Comparison of ENCODE assay signal across 23 cellular contexts in genomic region chr1:207918016-207918415, GRCh38. TPM values are rescaled to one million over a fixed set of nuclear protein-coding genes. Genes with fewer than 3 reads are reported as not detected.
DNase-seq lines count a peak whose midpoint lies in the region; ATAC-seq, FAIRE-seq and TF ChIP-seq lines count a peak whose summit lies in the region.
"Had no signal": no experiment of that assay in that cellular context is flagged by ENCODE, and none has a peak within 500 bp of the region (broad histone marks: within the 10 kb centered on the region; RNA-seq: fewer than 3 reads in every experiment).

No MANE protein-coding gene starts in this region.

- peak overlapping the region; percentile 88 for H3K27ac ChIP-seq in BLaER1
- H3K27ac ChIP-seq in WERI-Rb-1 = peak overlapping the region; percentile 65
- H3K27ac ChIP-seq in kidney (ENCODE audit: low read depth in 2 of 2, low read length in 2 of 2) = peak overlapping the region; percentile 51 to 56
- H3K27ac ChIP-seq in gastrocnemius medialis = peak overlapping the region; percentile 26 to 63 (median 56)

- FAIRE-seq in kidney (lab: Jason Lieb, UNC) = no peak
- FAIRE-seq: frontal cortex, H1 had no signal

- intact Hi-C loops in kidney (cut with DNase I) = no loop called here
- intact Hi-C loops in gastrocnemius medialis (cut with DNase I; ENCODE audit: low total_unique reads) = no loop called here

- H3K9me3 ChIP-seq in BLaER1 = no peaks in the 10 kb centered on the region
- H3K9me3 ChIP-seq in WERI-Rb-1 (ENCODE audit: severe bottlenecking) = no peaks in the 10 kb centered on the region
- no peaks in the 10 kb centered on the region for H3K9me3 ChIP-seq in kidney (ENCODE audit: control insufficient read depth in 1 of 2, low read length in 2 of 2)
- H3K9me3 ChIP-seq in gastrocnemius medialis = no peaks in the 10 kb centered on the region
- H3K9me3 ChIP-seq: psoas muscle had no signal

- H3K4me2 ChIP-seq in BLaER1 = peak overlapping the region; percentile 89

- TF ChIP-seq CTCF in WERI-Rb-1 (IDR thresholded peaks at IDR 0.05; ENCODE audit: low read depth, low read length) (no peak), kidney (IDR thresholded peaks at IDR 0.05; ENCODE audit: borderline replicate concordance, extremely low read depth, insufficient read depth) (no peak), gastrocnemius medialis (IDR thresholded peaks at IDR 0.05 in 4 of 5, conservative IDR thresholded peaks at IDR 0.05 in 1 of 5) (no peak)

- in situ Hi-C loops in gastrocnemius medialis (cut with MboI; ENCODE audit: low sequenced_read_pairs in 4 of 4) = no loop called here

- peak overlapping the region; percentile 65 for H3K9ac ChIP-seq in BLaER1
- no peak overlapping the region for H3K9ac ChIP-seq in kidney (ENCODE audit: low read length in 2 of 2)

- H3K4me1 ChIP-seq in BLaER1 = peaks cover 61% of the 10 kb centered on the region
- H3K4me1 ChIP-seq in kidney (ENCODE audit: control insufficient read depth in 1 of 2, insufficient read depth in 1 of 2, low read depth in 1 of 2, low read length in 2 of 2) = peaks cover 11 to 16% of the 10 kb centered on the region in 2 donors
- peaks cover 18 to 48% of the 10 kb centered on the region in 2 donors for H3K4me1 ChIP-seq in gastrocnemius medialis

- H3K36me3 ChIP-seq in BLaER1 (no peaks in the 10 kb centered on the region), WERI-Rb-1 (no peaks in the 10 kb centered on the region), kidney (ENCODE audit: control insufficient read depth in 1 of 2, insufficient read depth in 2 of 2, low read length in 2 of 2) (no peaks in the 10 kb centered on the region), gastrocnemius medialis (no peaks in the 10 kb centered on the region)

- no peaks in the 10 kb centered on the region for H4K20me1 ChIP-seq in BLaER1

- ATAC-seq in gastrocnemius medialis = no peak
- ATAC-seq: PC-3, psoas muscle had no signal

- DNase-seq in WERI-Rb-1 (peak; percentile 83), kidney (no peak), gastrocnemius medialis (no peak), Ammon's horn (ENCODE audit: low spot score) (no peak), epidermal melanocyte (ENCODE audit: insufficient read length, low spot score) (no peak), HPDE6-E6E7 (ENCODE audit: extremely low spot score) (no peak), midbrain (lab: John Stamatoyannopoulos, UW) (no peak)
- DNase-seq: ACHN; activated CD4-positive, alpha-beta T cell treated with anti-CD3 and anti-CD28 coated beads for 48 hours; cerebellar nuclear complex; NCI-H1105; NCI-H2029 treated with DMSO at 0.1 percent for 48 hours; NCI-H446; PC-3; psoas muscle; SIG-M5; stimulated activated CD4-positive, alpha-beta T cell treated with anti-CD3 and anti-CD28 coated beads, Interleukin-4, amount 100 ng/mL, for 24 hours; stimulated activated naive CD4-positive, alpha-beta T cell treated with Interleukin-2 at 50 U/mL for 16 hours; T-helper 1 cell; trophoblast cell had no signal

- H3K4me3 ChIP-seq in BLaER1 (peak overlapping the region; percentile 46), WERI-Rb-1 (ENCODE audit: low read depth, low read length) (no peak overlapping the region), kidney (ENCODE audit: low read length in 2 of 2) (no peak overlapping the region), gastrocnemius medialis (no peak overlapping the region)
- H3K4me3 ChIP-seq: psoas muscle had no signal

- TF ChIP-seq POLR2A in gastrocnemius medialis (IDR thresholded peaks at IDR 0.05) = no peak

- H3K27me3 ChIP-seq in BLaER1 = peaks cover 5% of the 10 kb centered on the region
- no peaks in the 10 kb centered on the region for H3K27me3 ChIP-seq in WERI-Rb-1 (ENCODE audit: insufficient read depth, low read depth, severe bottlenecking)
- H3K27me3 ChIP-seq in gastrocnemius medialis = no peaks in the 10 kb centered on the region

RNA-seq across cellular contexts. Expression of gene CD34, which starts 7.1 kb away (rescaled TPM):
- total RNA-seq in kidney (50.9 TPM), gastrocnemius medialis (10 to 100 TPM; 13.6 to 31.7 (median 20.7) TPM)
- polyA plus RNA-seq in kidney (ENCODE audit: insufficient read depth, low read depth, low replicate concordance) = 69.4 TPM
- total RNA-seq: PC-3 had no signal
